In the genomic region with DNA sequence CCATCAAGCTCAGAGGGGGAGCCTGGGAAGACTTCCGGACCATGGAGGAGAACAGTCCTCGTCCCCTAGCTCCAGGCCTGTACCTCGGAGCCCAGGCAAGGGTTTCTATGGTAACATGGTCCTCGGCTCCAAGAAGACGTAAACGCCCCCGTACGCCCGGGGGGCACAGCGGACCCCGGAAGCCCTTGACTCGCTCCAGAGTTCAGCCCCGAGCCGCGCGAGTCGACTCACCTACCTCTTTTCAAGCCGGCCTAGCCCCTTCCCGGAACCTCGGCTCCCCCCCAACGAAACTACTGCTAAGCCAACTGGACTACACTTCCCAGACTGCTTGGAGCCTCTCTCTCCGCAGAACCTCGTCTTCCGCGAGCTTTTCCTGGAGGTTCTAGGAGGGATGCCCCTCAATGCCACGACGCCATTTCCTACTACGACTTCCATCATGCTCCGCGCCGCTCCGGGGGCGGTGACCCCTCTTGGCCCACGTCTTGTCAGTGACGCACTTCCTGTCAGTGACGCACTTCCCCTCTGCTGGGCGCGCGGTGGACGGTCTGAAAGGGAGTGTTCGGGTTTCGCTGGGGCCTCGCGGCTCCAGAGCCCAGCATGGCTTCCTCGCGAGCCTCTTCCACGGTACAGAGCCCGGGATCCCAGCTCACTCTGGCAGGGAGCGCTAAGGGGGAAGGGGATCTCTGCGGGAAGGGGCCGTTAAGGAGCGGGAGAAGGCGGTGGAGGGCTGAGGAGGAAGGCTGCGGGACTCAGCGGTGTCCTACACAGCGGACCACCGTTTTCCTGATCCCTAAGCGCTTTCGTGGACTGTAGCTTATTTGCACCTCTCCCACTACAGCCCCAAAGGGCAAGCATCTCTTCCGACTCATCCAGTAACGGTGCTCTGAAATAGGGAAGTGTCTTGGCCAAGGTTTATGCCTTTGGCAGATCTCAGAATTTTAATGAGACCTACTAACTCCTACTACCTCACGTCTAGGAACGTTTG, we compare ENCODE assay signal across 8 cellular contexts. TPM values are rescaled to one million over a fixed set of nuclear protein-coding genes. Genes with fewer than 3 reads are reported as not detected.
DNase-seq lines count a peak whose midpoint lies in the region; ATAC-seq and TF ChIP-seq lines count a peak whose summit lies in the region.

A gene (minus strand): TSS at position 426 of the 985 bp plus-strand sequence. CDS start 3,065 bp downstream, outside the sequence.
A gene (plus strand): TSS at position 512 of the 985 bp plus-strand sequence. CDS start 86 bp downstream, at position 598.

- in situ Hi-C loops in mammary epithelial cell (cut with MboI; ENCODE audit: low sequenced_read_pairs in 2 of 2): no loop called here

- no peak for TF ChIP-seq CTCF in AG04450 (IDR thresholded peaks at IDR 0.05; ENCODE audit: low read depth, low read length)
- no peak for TF ChIP-seq CTCF in VCaP (conservative IDR thresholded peaks at IDR 0.05)
- no peak for TF ChIP-seq CTCF in mammary epithelial cell (conservative IDR thresholded peaks at IDR 0.05 in 1 of 2, IDR thresholded peaks at IDR 0.05 in 1 of 2; ENCODE audit: extremely low read depth in 1 of 2, insufficient read depth in 1 of 2, low read depth in 1 of 2, low read length in 2 of 2)
- no peak for TF ChIP-seq CTCF in smooth muscle cell (IDR thresholded peaks at IDR 0.05; ENCODE audit: borderline replicate concordance, insufficient read depth, poor library complexity, severe bottlenecking)

- no peaks in the 10 kb centered on the region for H3F3A ChIP-seq in smooth muscle cell (ENCODE audit: low read depth)

- H3K36me3 ChIP-seq in mammary epithelial cell (ENCODE audit: insufficient read depth, low read length) (peaks cover 21% of the 10 kb centered on the region), smooth muscle cell (ENCODE audit: low read depth) (peaks cover 19% of the 10 kb centered on the region)

- H3K27ac ChIP-seq in AG04450 (ENCODE audit: low read depth, low read length): peak within 1 kb of the TSS; percentile 94
- H3K27ac ChIP-seq in VCaP: peak within 1 kb of the TSS; percentile 91
- H3K27ac ChIP-seq in mammary epithelial cell (ENCODE audit: insufficient read depth, low read depth, low read length): peak within 1 kb of the TSS; percentile 91
- H3K27ac ChIP-seq in smooth muscle cell (ENCODE audit: low read depth): peak within 1 kb of the TSS; percentile 93

- peak; percentile 98 for ATAC-seq in GM18907 (IDR thresholded peaks at IDR 0.05; ENCODE audit: unreplicated experiment)
- peak; percentile 98 for ATAC-seq in HG03139 (IDR thresholded peaks at IDR 0.05; ENCODE audit: unreplicated experiment)

- H2AFZ ChIP-seq in mammary epithelial cell (ENCODE audit: low read depth, low read length) (peak within 1 kb of the TSS; percentile 87), smooth muscle cell (ENCODE audit: low read depth) (peak within 1 kb of the TSS; percentile 85)

- DNase-seq in AG04450 (ENCODE audit: low read depth, low spot score) (peak; percentile 96), NCI-H2196 treated with DMSO at 0.1 percent for 48 hours (lab: John Stamatoyannopoulos, UW; ENCODE audit: unreplicated experiment) (peak; percentile 94), mammary epithelial cell (peak; percentile 98), iPS-NIHi11 (ENCODE audit: low spot score) (peak; percentile 98), smooth muscle cell (lab: John Stamatoyannopoulos, UW; ENCODE audit: unreplicated experiment) (peak; percentile 82)

- H3K9me3 ChIP-seq in AG04450 (ENCODE audit: control insufficient read depth, insufficient read depth, low read length) (no peaks in the 10 kb centered on the region; the same call in 1 of the 2 replicates), mammary epithelial cell (replicated peaks; ENCODE audit: insufficient read depth, low read length) (no peaks in the 10 kb centered on the region), smooth muscle cell (replicated peaks; ENCODE audit: low read depth) (no peaks in the 10 kb centered on the region)

- dilution Hi-C loops in mammary epithelial cell (cut with HindIII; ENCODE audit: low sequenced_read_pairs): no loop called here

- CTCF ChIA-PET in AG04450 (lab: Charles Lee) (interaction anchor here (0.6 to 4.4 kb wide), 31 partner anchors 10 to 383 kb away, joined by 3 to 40 read pairs (median 5); a partner anchor contains a TSS), mammary epithelial cell (lab: Charles Lee; ENCODE audit: low non-redundant PET) (interaction anchor here (0.5 to 0.7 kb wide), 4 partner anchors 82 to 1149 kb away, joined by 3 to 18 read pairs (median 3); no protein-coding TSS in a partner anchor)

- H3K4me1 ChIP-seq in mammary epithelial cell (ENCODE audit: insufficient read depth, low read length) (peaks cover 15% of the 10 kb centered on the region), smooth muscle cell (ENCODE audit: low read depth) (peaks cover 10% of the 10 kb centered on the region)

- H3K27me3 ChIP-seq in AG04450 (ENCODE audit: control insufficient read depth, insufficient read depth, low read length): no peaks in the 10 kb centered on the region
- no peaks in the 10 kb centered on the region for H3K27me3 ChIP-seq in mammary epithelial cell (ENCODE audit: insufficient read depth, low read length)
- no peaks in the 10 kb centered on the region for H3K27me3 ChIP-seq in smooth muscle cell (ENCODE audit: low read depth)

- intact Hi-C loops in mammary epithelial cell (cut with micrococcal nuclease): loop anchor here (1.0 to 10.0 kb wide), 5 partner anchors 55 to 380 kb away; a partner anchor contains a TSS

- H3K9ac ChIP-seq in mammary epithelial cell (ENCODE audit: insufficient read depth, low read length) (peak within 1 kb of the TSS; percentile 98), smooth muscle cell (ENCODE audit: low read depth) (peak within 1 kb of the TSS; percentile 95)

- H3K79me2 ChIP-seq in mammary epithelial cell (ENCODE audit: insufficient read depth, low read length) (peaks cover 60% of the 10 kb centered on the region), smooth muscle cell (ENCODE audit: low read depth) (peaks cover 36% of the 10 kb centered on the region)

- BruUV-seq in mammary epithelial cell (replicated peaks; lab: Mats Ljungman, UMichigan): TSS peak; percentile 66

- POLR2A ChIA-PET in AG04450 (lab: Yijun Ruan, JAX): interaction anchor here (0.5 to 2.5 kb wide), 12 partner anchors 12 to 382 kb away, joined by 3 to 16 read pairs (median 4); a partner anchor contains a TSS

- H3K4me2 ChIP-seq in mammary epithelial cell (ENCODE audit: insufficient read depth, low read depth, low read length) (peak within 1 kb of the TSS; percentile 90), smooth muscle cell (peak within 1 kb of the TSS; percentile 92)

- H4K20me1 ChIP-seq in mammary epithelial cell (ENCODE audit: insufficient read depth, low read length) (no peaks in the 10 kb centered on the region), smooth muscle cell (ENCODE audit: low read depth) (peaks cover 6% of the 10 kb centered on the region)

- H3K4me3 ChIP-seq in AG04450 (ENCODE audit: low read depth, low read length) (peak within 1 kb of the TSS; percentile 98), mammary epithelial cell (replicated peaks in 1 of 3; ENCODE audit: insufficient read depth in 1 of 3, low read depth in 2 of 3, low read length in 3 of 3) (peak within 1 kb of the TSS; percentile 63 to 89 (median 82)), smooth muscle cell (peak within 1 kb of the TSS; percentile 70)

- WGBS in mammary epithelial cell (ENCODE audit: low coverage, missing lambda C conversion rate): 3% methylated on average over 28 of the region's 63 CpGs
- WGBS in smooth muscle cell (ENCODE audit: low lambda C conversion rate): under 1% methylated on average over 60 of the region's 63 CpGs

RNA-seq across cellular contexts. Expression of the first gene that starts in this region (rescaled TPM):
- polyA plus RNA-seq in AG04450 (2011; rRNA removed) (38.0 and 52.6 TPM in 2 replicates), mammary epithelial cell (26.4 TPM), smooth muscle cell (59.8 and 61.8 TPM in 2 replicates)
- polyA minus RNA-seq in AG04450 (2011; rRNA and poly(A)+ RNA removed): 8.6 and 13.4 TPM in 2 replicates
- total RNA-seq in mammary epithelial cell (10 to 100 TPM; 16.2 to 26.4 TPM), smooth muscle cell (44.8 and 49.3 TPM in 2 replicates)
- 15.0 TPM for polyA minus RNA-seq in mammary epithelial cell

RNA-seq across cellular contexts. Expression of the second gene that starts in this region (rescaled TPM):
- 20.1 and 20.9 TPM in 2 replicates for polyA plus RNA-seq in AG04450 (2011; rRNA removed)
- polyA minus RNA-seq in AG04450 (2011; rRNA and poly(A)+ RNA removed): 12.8 and 15.8 TPM in 2 replicates
- 10 to 100 TPM; 24.2 to 38.1 TPM for total RNA-seq in mammary epithelial cell
- 31.2 TPM for polyA plus RNA-seq in mammary epithelial cell
- 35.5 TPM for polyA minus RNA-seq in mammary epithelial cell
- total RNA-seq in smooth muscle cell: 18.5 and 22.9 TPM in 2 replicates
- 21.0 and 22.2 TPM in 2 replicates for polyA plus RNA-seq in smooth muscle cell

Comparison
In these comparisons a context has a peak if more than half of its experiments do, and no peak if none do; other contexts are left out.
1. Peak in every context shown above with its lines: DNase-seq, ATAC-seq, H3K4me3 ChIP-seq and H3K27ac ChIP-seq.